15 cellular contexts compared by ENCODE assay signal in genomic region chr10:133011883-133012282, GRCh38.
A peak's percentile ranks its signal among the peaks of the same experiment; 100 is the strongest.
DNase-seq lines count a peak whose midpoint lies in the region; ATAC-seq, FAIRE-seq and TF ChIP-seq lines count a peak whose summit lies in the region.
"Had no signal": no experiment of that assay in that cellular context is flagged by ENCODE, and none has a peak within 500 bp of the region (broad histone marks: within the 10 kb centered on the region; RNA-seq: fewer than 3 reads in every experiment).

No MANE protein-coding gene starts in this region.

- H3K9me3 Mint-ChIP-seq in activated T-cell treated with anti-CD3 and anti-CD28 coated beads, Interleukin-2, amount 50 U/mL, for 24 hours = no peaks in the 10 kb centered on the region
- H3K9me3 Mint-ChIP-seq: CD4-positive, alpha-beta T cell; IgD-negative memory B cell had no signal

- H2BK5ac ChIP-seq in H1 (ENCODE audit: low read depth, low read length) (0 out of 2 replicates have a peak overlapping the region, but pooled peaks have one; percentile 44), neuronal stem cell (ENCODE audit: low read length) (no peak overlapping the region)

- CTCF ChIA-PET in H1 (lab: Charles Lee; ENCODE audit: partially characterized antibody) = interaction anchor here (0.6 kb wide), 1 partner anchor 230 kb away, joined by 3 read pairs; no protein-coding TSS in a partner anchor

- H3K79me2 ChIP-seq in H1 (ENCODE audit: control insufficient read depth in 1 of 2, insufficient read depth in 2 of 2, low read length in 2 of 2) = no peaks in the 10 kb centered on the region

- H4K91ac ChIP-seq in H1 (replicated peaks; ENCODE audit: insufficient read length, low read length) (no peak overlapping the region), neuronal stem cell (ENCODE audit: low read depth, low read length, poor library complexity) (no peak overlapping the region)

- no peak for TF ChIP-seq CTCF in heart right ventricle (IDR thresholded peaks at IDR 0.05)
- no peak for TF ChIP-seq CTCF in H1 (IDR thresholded peaks at IDR 0.05; ENCODE audit: control extremely low read depth in 1 of 3, insufficient read depth in 1 of 3, low read depth in 1 of 3, low read length in 3 of 3)
- TF ChIP-seq CTCF in GM10266 (IDR thresholded peaks at IDR 0.05; ENCODE audit: control insufficient read depth, insufficient read depth, low read depth, missing control alignments) = no peak

- no peaks in the 10 kb centered on the region for H3K4me1 Mint-ChIP-seq in activated T-cell treated with anti-CD3 and anti-CD28 coated beads, Interleukin-2, amount 50 U/mL, for 24 hours (ENCODE audit: low read depth)
- H3K4me1 Mint-ChIP-seq: B cell, IgD-negative memory B cell had no signal

- H3K9ac ChIP-seq in H1 (replicated peaks in 1 of 4; ENCODE audit: extremely low read depth in 1 of 4, low read depth in 3 of 4, low read length in 3 of 4) = no peak overlapping the region
- H3K9ac ChIP-seq in neuronal stem cell (ENCODE audit: low read depth, low read length, poor library complexity) = peak overlapping the region; percentile 79

- TF ChIP-seq EP300 in H1 (IDR thresholded peaks at IDR 0.05; ENCODE audit: borderline replicate concordance in 1 of 2, low read depth in 2 of 2, low read length in 2 of 2) = no peak

- no peak overlapping the region for H3K56ac ChIP-seq in H1 (replicated peaks; ENCODE audit: insufficient read length, low read depth, low read length)

- H3K36me3 ChIP-seq in heart right ventricle = no peaks in the 10 kb centered on the region
- no peaks in the 10 kb centered on the region; a peak in 1 of 8 replicates for H3K36me3 ChIP-seq in H1 (ENCODE audit: control insufficient read depth in 2 of 4, insufficient read depth in 4 of 4, low read length in 3 of 4)
- no peaks in the 10 kb centered on the region for H3K36me3 ChIP-seq in neuronal stem cell (replicated peaks in 1 of 2; ENCODE audit: control insufficient read depth in 2 of 2, insufficient read depth in 2 of 2, low read length in 2 of 2)
- H3K36me3 ChIP-seq: HAP-1 had no signal

- H2BK120ac ChIP-seq in H1 (replicated peaks; ENCODE audit: low read depth, low read length) (no peak overlapping the region), neuronal stem cell (ENCODE audit: low read depth, low read length) (no peak overlapping the region)

- H2AK5ac ChIP-seq in H1 (ENCODE audit: low read depth, low read length) (peak overlapping the region; percentile 99), neuronal stem cell (ENCODE audit: low read depth, low read length) (peak overlapping the region; percentile 78)

- H3K23ac ChIP-seq in H1 (ENCODE audit: insufficient read length) (no peak overlapping the region), neuronal stem cell (ENCODE audit: low read depth, low read length, poor library complexity) (peak overlapping the region; percentile 35)

- H3K27me3 Mint-ChIP-seq in activated T-cell treated with anti-CD3 and anti-CD28 coated beads, Interleukin-2, amount 50 U/mL, for 24 hours = peaks cover 2% of the 10 kb centered on the region
- H3K27me3 Mint-ChIP-seq: B cell had no signal

- no peak overlapping the region for H2AFZ ChIP-seq in H1 (ENCODE audit: low read length)
- H2AFZ ChIP-seq in neuronal stem cell (ENCODE audit: low read length) = no peak overlapping the region

- H4K8ac ChIP-seq in H1 (ENCODE audit: extremely low read depth, insufficient read depth, low read length) = no peak overlapping the region
- H4K8ac ChIP-seq in neuronal stem cell (ENCODE audit: low read depth, low read length) = no peak overlapping the region

- H3K14ac ChIP-seq in H1 (ENCODE audit: insufficient read length) (peak overlapping the region; percentile 12), neuronal stem cell (ENCODE audit: low read length) (no peak overlapping the region)

- ATAC-seq in right cardiac atrium = no peak
- no peak for ATAC-seq in heart right ventricle
- ATAC-seq: HepG2 had no signal

- H3K27me3 ChIP-seq in right cardiac atrium (ENCODE audit: control insufficient read depth, insufficient read depth) (no peaks in the 10 kb centered on the region), heart right ventricle (peaks cover 0 to 18% (median 0%) of the 10 kb centered on the region in 7 donors), H1 (replicated peaks in 1 of 4; ENCODE audit: control insufficient read depth in 3 of 4, extremely low read depth in 1 of 4, insufficient read depth in 3 of 4, low read length in 3 of 4) (no peaks in the 10 kb centered on the region), neuronal stem cell (ENCODE audit: control insufficient read depth in 3 of 3, insufficient read depth in 3 of 3, low read depth in 1 of 3, low read length in 3 of 3) (peaks cover 0 to 12% (median 0%) of the 10 kb centered on the region in 3 experiments)

- H3K4me2 ChIP-seq in H1 (ENCODE audit: insufficient read depth in 1 of 2, low read depth in 2 of 2, low read length in 2 of 2) = no peak overlapping the region
- H3K4me2 ChIP-seq in neuronal stem cell (ENCODE audit: insufficient read depth, low read length, poor library complexity, severe bottlenecking) = no peak overlapping the region

- POLR2A ChIA-PET in H1 (lab: Charles Lee; ENCODE audit: partially characterized antibody) = no interaction called here

- H3K4me1 ChIP-seq in right cardiac atrium (ENCODE audit: control insufficient read depth, insufficient read depth, low read length) (no peaks in the 10 kb centered on the region), heart right ventricle (peaks cover 0 to 32% (median 8%) of the 10 kb centered on the region in 9 donors), H1 (replicated peaks in 1 of 4; ENCODE audit: control insufficient read depth in 3 of 4, insufficient read depth in 4 of 4, low read length in 3 of 4) (no peaks in the 10 kb centered on the region), neuronal stem cell (ENCODE audit: control insufficient read depth in 2 of 2, insufficient read depth in 1 of 2, low read depth in 1 of 2, low read length in 2 of 2) (peaks cover 3 to 9% of the 10 kb centered on the region in 2 donors)
- H3K4me1 ChIP-seq: HAP-1 had no signal

- peaks cover 10% of the 10 kb centered on the region for H3K23me2 ChIP-seq in H1 (ENCODE audit: low read depth, low read length)

- H4K20me1 ChIP-seq in H1 (replicated peaks in 1 of 2; ENCODE audit: control insufficient read depth in 1 of 2, insufficient read depth in 2 of 2, low read length in 2 of 2) = peaks cover 0 to 6% of the 10 kb centered on the region in 2 experiments

- intact Hi-C loops in right cardiac atrium (cut with DNase I) = no loop called here
- intact Hi-C loops in heart right ventricle (cut with DNase I) = no loop called here

- H2BK12ac ChIP-seq in H1 (ENCODE audit: low read depth, low read length) (no peak overlapping the region), neuronal stem cell (ENCODE audit: low read length) (peak overlapping the region; percentile 30)

- no peak overlapping the region for H4K5ac ChIP-seq in H1 (ENCODE audit: insufficient read length, low read depth, low read length)

- H3K18ac ChIP-seq in H1 (ENCODE audit: extremely low read depth, low read length) (no peak overlapping the region), neuronal stem cell (ENCODE audit: low read length) (no peak overlapping the region)

- H3K36me3 Mint-ChIP-seq in activated T-cell treated with anti-CD3 and anti-CD28 coated beads, Interleukin-2, amount 50 U/mL, for 24 hours (ENCODE audit: low read depth) = no peaks in the 10 kb centered on the region
- H3K36me3 Mint-ChIP-seq: IgD-negative memory B cell had no signal

- H3K27ac ChIP-seq in right cardiac atrium (ENCODE audit: low read length) = no peak overlapping the region
- peak overlapping the region in 1 of 10 donors; percentile 91 for H3K27ac ChIP-seq in heart right ventricle
- no peak overlapping the region for H3K27ac ChIP-seq in H1 (ENCODE audit: low read depth, low read length)
- no peak overlapping the region for H3K27ac ChIP-seq in neuronal stem cell (replicated peaks; ENCODE audit: low read length)
- H3K27ac ChIP-seq: C4-2B had no signal

- no peak for TF ChIP-seq RAD21 in H1 (IDR thresholded peaks at IDR 0.05 in 1 of 2, conservative IDR thresholded peaks at IDR 0.05 in 1 of 2; ENCODE audit: low read depth in 2 of 2, low read length in 2 of 2)

- no peak for TF ChIP-seq POLR2A in H1 (IDR thresholded peaks at IDR 0.05; ENCODE audit: control extremely low read depth in 1 of 2, low read depth in 2 of 2, low read length in 2 of 2)

- H3K4ac ChIP-seq in H1 (replicated peaks; ENCODE audit: insufficient read length, low read depth, low read length) (no peak overlapping the region), neuronal stem cell (ENCODE audit: low read length) (peak overlapping the region; percentile 37)

- no peak overlapping the region for H3K27ac Mint-ChIP-seq in activated T-cell treated with anti-CD3 and anti-CD28 coated beads, Interleukin-2, amount 50 U/mL, for 24 hours
- H3K27ac Mint-ChIP-seq: B cell; CD4-positive, alpha-beta T cell; IgD-negative memory B cell had no signal

- no peak overlapping the region for H2BK20ac ChIP-seq in H1 (ENCODE audit: low read length)

- no peaks in the 10 kb centered on the region for H3K79me1 ChIP-seq in H1 (ENCODE audit: low read depth, low read length)
- peaks cover 2% of the 10 kb centered on the region for H3K79me1 ChIP-seq in neuronal stem cell (ENCODE audit: low read depth, low read length)

- no peak overlapping the region for H3K4me3 Mint-ChIP-seq in activated T-cell treated with anti-CD3 and anti-CD28 coated beads, Interleukin-2, amount 50 U/mL, for 24 hours
- H3K4me3 Mint-ChIP-seq: B cell; CD4-positive, alpha-beta T cell; IgD-negative memory B cell had no signal

- H3K4me3 ChIP-seq in right cardiac atrium (ENCODE audit: low read length) = no peak overlapping the region
- H3K4me3 ChIP-seq in heart right ventricle = no peak overlapping the region
- H3K4me3 ChIP-seq in H1 (ENCODE audit: extremely low read depth in 1 of 4, insufficient read depth in 2 of 4, low read depth in 3 of 4, low read length in 4 of 4) = no peak overlapping the region
- H3K4me3 ChIP-seq in neuronal stem cell (ENCODE audit: low read length in 2 of 2) = no peak overlapping the region
- H3K4me3 ChIP-seq: HAP-1 had no signal

- H3K9me3 ChIP-seq in right cardiac atrium (ENCODE audit: control insufficient read depth, low read length) = no peaks in the 10 kb centered on the region
- H3K9me3 ChIP-seq in heart right ventricle = no peaks in the 10 kb centered on the region
- peaks cover 0 to 5% of the 10 kb centered on the region in 2 experiments; a peak in 1 of 4 replicates for H3K9me3 ChIP-seq in H1 (ENCODE audit: insufficient read depth in 2 of 2, low read depth in 1 of 2, low read length in 1 of 2)
- peaks cover 0 to 3% of the 10 kb centered on the region in 2 donors for H3K9me3 ChIP-seq in neuronal stem cell (replicated peaks in 1 of 2; ENCODE audit: control insufficient read depth in 2 of 2, insufficient read depth in 1 of 2, low read depth in 1 of 2, low read length in 2 of 2)
- H3K9me3 ChIP-seq: HAP-1 had no signal

- DNase-seq in right cardiac atrium (peak; percentile 8 to 30 (median 21)), heart right ventricle (no peak), H1 (ENCODE audit: low read depth in 1 of 2, low spot score in 2 of 2) (no peak), neuronal stem cell (ENCODE audit: low spot score) (no peak), GM10266 (ENCODE audit: extremely low spot score) (no peak)
- no peak for DNase-seq in activated T-cell treated with anti-CD3 and anti-CD28 coated beads, Interleukin-2, amount 50 U/mL, for 24 hours
- DNase-seq: Caco-2; CD4-positive, alpha-beta T cell; DMS79; GDM1 had no signal

- FAIRE-seq in H1 (lab: Jason Lieb, UNC) = no peak

- H2BK15ac ChIP-seq in H1 (ENCODE audit: low read length) (no peak overlapping the region), neuronal stem cell (ENCODE audit: low read length) (peak overlapping the region; percentile 88)

- WGBS in right cardiac atrium = 85% methylated on average over 10 of the region's 10 CpGs
- 77 to 81% methylated on average over 10 of the region's 10 CpGs for WGBS in heart right ventricle, 2 donors
- whole genome bisulfite sequencing in H1 (ENCODE audit: extremely low coverage in 1 of 2, insufficient coverage in 1 of 2, insufficient read length in 1 of 2, insufficient replicate concordance in 2 of 2, low coverage in 1 of 2, low lambda C conversion rate in 2 of 2, missing lambda C conversion rate in 1 of 2), 2 experiments = 97% methylated on average over 10 of the region's 10 CpGs; no CpG with 5 or more reads in 1 of the 2 experiments
- no CpG with 5 or more reads among the region's 10 CpGs for WGBS in neuronal stem cell (ENCODE audit: extremely low coverage in 2 of 2, insufficient read length in 2 of 2, insufficient replicate concordance in 1 of 2), 2 donors

Comparison
In these comparisons a context has a peak if more than half of its experiments do, and no peak if none do; other contexts are left out.
1. DNase-seq: peak in right cardiac atrium (3 of 3); none in heart right ventricle (0 of 2), H1 (0 of 2), neuronal stem cell (single experiment), activated T-cell treated with anti-CD3 and anti-CD28 coated beads, Interleukin-2, amount 50 U/mL, for 24 hours (single experiment) and GM10266 (single experiment).